34 cellular contexts compared by ENCODE assay signal in genomic region chr9:82865524-82865923, GRCh38.
"Had no signal": no experiment of that assay in that cellular context is flagged by ENCODE, and none has a peak within 500 bp of the region (broad histone marks: within the 10 kb centered on the region; RNA-seq: fewer than 3 reads in every experiment).

No MANE protein-coding gene starts in this region.

- ATAC-seq: activated naive CD4-positive, alpha-beta T cell treated with anti-CD3 and anti-CD28 coated beads, Interleukin-2, amount 50 U/mL, for 72 hours; activated naive CD8-positive, alpha-beta T cell treated with anti-CD3 and anti-CD28 coated beads, Interleukin-2, amount 50 U/mL, for 24 hours; activated T-cell treated with anti-CD3 and anti-CD28 coated beads, Interleukin-2, amount 50 U/mL, for 4 hours; activated T-cell treated with anti-CD3 and anti-CD28 coated beads, Interleukin-2, amount 50 U/mL, for 72 hours; activated T-helper 17 cell treated with anti-CD3 and anti-CD28 coated beads, Interleukin-2, amount 50 U/mL, for 72 hours; body of pancreas had no signal

- H3K27ac ChIP-seq: adrenal gland, ascending aorta, body of pancreas, brain microvascular endothelial cell, breast epithelium, cardiac muscle cell had no signal

- H3K27me3 ChIP-seq: adrenal gland, ascending aorta, body of pancreas, brain microvascular endothelial cell, breast epithelium, cardiac muscle cell had no signal

- H3K9me3 ChIP-seq: adrenal gland, ascending aorta, body of pancreas had no signal

- H3K4me3 ChIP-seq: adrenal gland, ascending aorta, body of pancreas, breast epithelium, cardiac muscle cell had no signal

- H3K4me1 ChIP-seq: adrenal gland, ascending aorta, body of pancreas, breast epithelium had no signal

- DNase-seq: activated effector memory CD4-positive, alpha-beta T cell treated with anti-CD3 and anti-CD28 coated beads, Interleukin-2, amount 50 U/mL, for 16 hours; activated effector memory CD4-positive, alpha-beta T cell treated with Interleukin-2 at 50 U/mL for 16 hours; activated gamma-delta T cell; activated gamma-delta T cell treated with Interleukin-2 at 50 U/mL for 16 hours; activated naive CD4-positive, alpha-beta T cell; activated naive CD4-positive, alpha-beta T cell treated with anti-CD3 and anti-CD28 coated beads for 36 hours; activated naive CD4-positive, alpha-beta T cell treated with anti-CD3 and anti-CD28 coated beads, Interleukin-2, amount 10 ng/mL, durations not matched to agents 7 days and 5 days; activated naive CD4-positive, alpha-beta T cell treated with anti-CD3 and anti-CD28 coated beads, Interleukin-2, amount 50 U/mL, for 16 hours; activated naive CD4-positive, alpha-beta T cell treated with Interleukin-2 at 50 U/mL for 16 hours; activated naive CD8-positive, alpha-beta T cell treated with anti-CD3 and anti-CD28 coated beads for 36 hours; activated naive CD8-positive, alpha-beta T cell treated with anti-CD3 and anti-CD28 coated beads, Interleukin-2, amount 10 ng/mL, durations not matched to agents 7 days and 5 days; activated naive CD8-positive, alpha-beta T cell treated with anti-CD3 and anti-CD28 coated beads, Interleukin-2, amount 50 U/mL, for 24 hours; activated T-cell treated with anti-CD3 and anti-CD28 coated beads, Interleukin-2, amount 50 U/mL, for 1 hour; activated T-cell treated with anti-CD3 and anti-CD28 coated beads, Interleukin-2, amount 50 U/mL, for 24 hours; activated T-cell treated with anti-CD3 and anti-CD28 coated beads, Interleukin-2, amount 50 U/mL, for 4 hours; activated T-cell treated with anti-CD3 and anti-CD28 coated beads, Interleukin-2, amount 50 U/mL, for 48 hours; activated T-cell treated with anti-CD3 and anti-CD28 coated beads, Interleukin-2, amount 50 U/mL, for 72 hours; adrenal gland; amniotic stem cell; amygdala; anterior cingulate cortex; aorta; body of pancreas; brain microvascular endothelial cell; caudate nucleus; central memory CD4-positive, alpha-beta T cell; cerebellar nuclear complex had no signal

- H3K36me3 ChIP-seq: adrenal gland, ascending aorta, brain microvascular endothelial cell, breast epithelium, cardiac muscle cell had no signal

- FAIRE-seq: astrocyte, bronchial epithelial cell had no signal
